ENCODE assay signal across 1 cellular context in genomic region chr11:115720537-115721308, GRCh38.
TF ChIP-seq lines count a peak whose summit lies in the region.

No MANE protein-coding gene starts in this region.

TF ChIP-seq in IMR-90, 13 proteins besides CTCF, POLR2A, EP300 and RAD21:
- TF ChIP-seq NFE2L2 (IDR thresholded peaks at IDR 0.05; ENCODE audit: low read depth, low read length) (no peak), FOS (IDR thresholded peaks at IDR 0.05; ENCODE audit: low read depth, low read length) (no peak), SMC3 (IDR thresholded peaks at IDR 0.05; ENCODE audit: low read depth, low read length) (no peak), MAFK (IDR thresholded peaks at IDR 0.05; ENCODE audit: low read depth, low read length) (peak; percentile 71), RCOR1 (IDR thresholded peaks at IDR 0.05; ENCODE audit: insufficient replicate concordance, low read length) (no peak)
